ENCODE assay signal across 8 cellular contexts in the genomic region with DNA sequence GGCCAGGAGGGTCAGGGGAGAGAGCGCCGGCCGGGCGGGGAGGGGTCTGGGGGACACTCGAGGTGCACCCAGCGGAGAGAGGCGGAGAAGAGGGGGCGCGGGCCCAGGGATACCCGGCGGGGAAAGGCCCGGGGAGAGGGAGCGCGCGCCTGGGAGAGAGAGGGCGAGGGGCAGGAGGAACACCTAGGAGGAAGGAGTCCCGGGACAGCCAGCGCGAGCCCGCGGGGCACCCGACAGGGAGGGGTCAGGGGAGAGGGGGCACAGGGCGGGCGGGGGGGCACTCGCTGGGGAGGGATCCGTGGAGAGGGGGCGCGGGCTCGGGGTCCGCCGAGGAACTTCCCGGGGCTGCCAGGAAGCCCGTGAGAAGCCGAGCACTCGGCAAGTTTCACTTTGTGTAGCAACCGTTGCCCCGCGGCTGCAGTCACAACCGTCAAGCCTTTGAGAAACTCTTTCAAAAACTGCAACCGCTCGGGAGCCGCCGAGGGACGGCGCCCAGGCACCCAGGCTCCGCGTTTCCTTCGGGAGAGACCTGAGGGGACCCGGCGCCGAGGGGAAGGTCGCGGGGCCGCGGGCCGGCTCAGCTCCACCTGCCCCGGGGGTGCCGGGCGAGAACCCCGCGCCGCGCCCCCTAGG. TPM values are rescaled to one million over a fixed set of nuclear protein-coding genes. Genes with fewer than 3 reads are reported as not detected.
DNase-seq lines count a peak whose midpoint lies in the region; ATAC-seq and TF ChIP-seq lines count a peak whose summit lies in the region.

No MANE protein-coding gene starts in this region.

- no peak for TF ChIP-seq POLR2A in suprapubic skin (IDR thresholded peaks at IDR 0.05)

- TF ChIP-seq CTCF in PC-9 (conservative IDR thresholded peaks at IDR 0.05): no peak
- TF ChIP-seq CTCF in nephron progenitor cell (IDR thresholded peaks at IDR 0.05): no peak
- TF ChIP-seq CTCF in suprapubic skin (IDR thresholded peaks at IDR 0.05): no peak

- H3K27ac Mint-ChIP-seq in nephron progenitor cell: no peak overlapping the region

- 0% methylated on average over 22 of the region's 63 CpGs for WGBS in suprapubic skin

- H3K4me3 ChIP-seq in PC-9 (peak overlapping the region; percentile 86), suprapubic skin (peak overlapping the region; percentile 68)

- H3K9me3 ChIP-seq in PC-9 (ENCODE audit: insufficient read depth, low read depth) (no peaks in the 10 kb centered on the region), suprapubic skin (no peaks in the 10 kb centered on the region)

- CTCF ChIA-PET in PC-9 (lab: Charles Lee): no interaction called here

- peaks cover 43% of the 10 kb centered on the region for H3K36me3 ChIP-seq in PC-9 (ENCODE audit: low read depth)
- H3K36me3 ChIP-seq in suprapubic skin: no peaks in the 10 kb centered on the region

- H3K4me3 Mint-ChIP-seq in nephron progenitor cell: peak overlapping the region; percentile 97

- H3K27me3 Mint-ChIP-seq in nephron progenitor cell (ENCODE audit: low read depth, poor library complexity): peaks cover 26% of the 10 kb centered on the region

- peak; percentile 46 for DNase-seq in Ammon's horn (ENCODE audit: low spot score)
- peak; percentile 56 to 67 for DNase-seq in PC-9
- peak; percentile 41 to 55 for DNase-seq in activated T-helper 1 cell treated with anti-CD3 and anti-CD28 coated beads, Interleukin-2, amount 50 U/mL, for 16 hours (ENCODE audit: low read depth in 1 of 2, low spot score in 1 of 2)
- peak; percentile 50 for DNase-seq in fibroblast of peridontal ligament (ENCODE audit: extremely low read depth)
- peak; percentile 68 for DNase-seq in nephron progenitor cell
- DNase-seq in suprapubic skin (ENCODE audit: low spot score in 2 of 2): peak; percentile 84

- no peaks in the 10 kb centered on the region for H3K9me2 ChIP-seq in PC-9 (ENCODE audit: insufficient read depth)

- intact Hi-C loops in PC-9 (cut with micrococcal nuclease; ENCODE audit: unreplicated experiment): loop anchor here (1.0 to 5.0 kb wide), 5 partner anchors 32 to 154 kb away; no protein-coding TSS in a partner anchor

- H3K9me3 Mint-ChIP-seq in nephron progenitor cell: peaks cover 6% of the 10 kb centered on the region

- peaks cover 44% of the 10 kb centered on the region for H3K4me1 Mint-ChIP-seq in nephron progenitor cell

- peaks cover 51% of the 10 kb centered on the region for H3K79me2 ChIP-seq in PC-9 (ENCODE audit: low read depth)

- ATAC-seq in GM19035 (IDR thresholded peaks at IDR 0.05; ENCODE audit: unreplicated experiment) (peak; percentile 34), HG03175 (IDR thresholded peaks at IDR 0.05; ENCODE audit: unreplicated experiment) (peak; percentile 40)

- no peak for TF ChIP-seq EP300 in suprapubic skin (IDR thresholded peaks at IDR 0.05)

- H3K4me2 ChIP-seq in PC-9: peak overlapping the region; percentile 98

- H3K27ac ChIP-seq in PC-9 (peak overlapping the region; percentile 92), suprapubic skin (peak overlapping the region; percentile 99)

- peaks cover 43% of the 10 kb centered on the region for H4K20me1 ChIP-seq in PC-9 (ENCODE audit: insufficient read depth)

- POLR2A ChIA-PET in PC-9 (lab: Charles Lee; ENCODE audit: unreplicated experiment): interaction anchor here (0.7 to 1.4 kb wide), 3 partner anchors 17 to 51 kb away, joined by 7 to 34 read pairs (median 19); no protein-coding TSS in a partner anchor

- peaks cover 6% of the 10 kb centered on the region for H3K36me3 Mint-ChIP-seq in nephron progenitor cell (ENCODE audit: low read depth)

- H3K27me3 ChIP-seq in PC-9 (ENCODE audit: insufficient read depth, low read depth) (no peaks in the 10 kb centered on the region), suprapubic skin (no peaks in the 10 kb centered on the region)

- peaks cover 57% of the 10 kb centered on the region for H3F3A ChIP-seq in PC-9 (ENCODE audit: insufficient read depth, low read depth)

- H3K4me1 ChIP-seq in PC-9 (replicated peaks; ENCODE audit: insufficient read depth) (peaks cover 37% of the 10 kb centered on the region), suprapubic skin (peaks cover 45% of the 10 kb centered on the region)

- H2AFZ ChIP-seq in PC-9: no peak overlapping the region

- BruUV-seq in PC-9 (replicated peaks; lab: Mats Ljungman, UMichigan): no TSS peak

RNA-seq across cellular contexts. Expression of gene EZR, which starts 0.5 kb away (rescaled TPM):
- 231 and 240 TPM in 2 replicates for total RNA-seq in PC-9 (2021)
- 100 to 1,000 TPM; 154 to 394 (median 238) TPM for total RNA-seq in suprapubic skin

Comparison
In these comparisons a context has a peak if more than half of its experiments do, and no peak if none do; other contexts are left out.
1. Peak in every context shown above with its lines: DNase-seq, ATAC-seq, H3K4me3 ChIP-seq and H3K27ac ChIP-seq.